Comparison of ENCODE assay signal across 1 cellular context in the genomic region with DNA sequence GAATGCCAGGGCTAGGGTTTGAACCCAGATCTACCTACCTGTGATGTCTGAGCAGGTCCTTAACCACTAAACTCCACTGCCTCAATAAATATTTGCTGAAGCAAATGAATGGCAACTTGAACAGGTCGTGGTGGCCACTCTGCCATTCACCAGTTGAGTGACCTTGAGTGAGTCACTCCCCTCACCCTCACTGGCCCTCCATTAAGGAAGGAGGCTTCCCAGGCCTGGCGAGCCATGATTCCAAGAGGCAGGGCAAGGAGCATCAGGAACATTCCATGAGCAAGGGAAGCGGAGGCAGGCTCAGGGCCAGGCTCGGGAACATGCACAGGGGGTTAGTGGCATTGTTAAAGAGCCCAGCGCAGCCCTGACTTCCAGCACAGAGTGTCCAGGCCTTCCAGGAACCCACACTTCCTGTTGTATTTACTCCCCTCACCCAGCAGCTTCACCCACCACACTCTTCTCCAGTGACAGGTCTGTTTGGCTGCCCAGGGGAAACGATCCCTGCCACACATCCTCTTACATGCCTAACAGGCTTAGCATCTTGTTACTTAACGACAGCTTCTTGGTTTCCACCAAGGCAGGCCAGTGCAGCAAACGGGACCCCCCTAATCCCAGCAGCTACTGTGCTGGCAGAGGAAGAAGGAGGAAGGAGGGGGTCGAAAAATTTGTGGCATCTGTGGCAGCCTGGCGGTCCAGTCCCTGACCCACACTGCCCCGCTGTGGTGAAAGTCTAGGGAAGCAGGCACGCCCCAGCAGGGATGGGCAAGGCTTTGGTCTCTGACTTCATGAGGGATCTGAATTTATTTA.
TF ChIP-seq lines count a peak whose summit lies in the region.

No MANE protein-coding gene starts in this region.

TF ChIP-seq in GM12878, 131 proteins besides CTCF, POLR2A, EP300 and RAD21 (continued from another document):
- peak; percentile 47; the same call in 1 of the 2 replicates for TF ChIP-seq SMC3 (IDR thresholded peaks at IDR 0.05; ENCODE audit: borderline replicate concordance, low read length)
